10 cellular contexts compared by ENCODE assay signal in the genomic region with DNA sequence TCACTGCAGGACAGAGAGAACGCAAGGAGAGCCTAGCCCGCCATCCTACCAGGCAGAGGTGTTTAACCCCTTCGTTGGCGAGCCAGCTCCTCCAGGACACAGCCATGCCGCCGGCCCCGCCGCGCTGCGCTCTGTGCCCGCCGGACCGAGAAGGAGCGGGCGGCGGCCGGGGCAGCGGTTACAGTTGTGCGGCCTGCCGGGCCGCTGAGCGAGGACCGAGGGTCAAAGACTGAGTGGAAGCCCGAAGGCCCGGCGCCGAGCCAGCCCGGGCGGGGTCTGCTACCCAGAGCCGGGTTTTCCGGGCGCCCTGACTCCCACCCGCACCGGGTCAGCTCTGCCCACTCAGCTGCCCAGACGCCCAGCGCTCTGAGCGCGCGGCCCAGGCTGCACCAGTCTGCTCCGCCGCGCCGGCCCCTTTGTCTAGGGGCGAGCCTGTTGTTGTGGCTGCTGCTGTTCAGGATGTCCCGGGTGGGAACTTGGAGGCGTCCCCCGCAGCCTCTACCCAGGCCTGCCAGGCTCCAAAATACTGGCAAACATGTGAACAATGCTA. TPM values are rescaled to one million over a fixed set of nuclear protein-coding genes. Genes with fewer than 3 reads are reported as not detected.
DNase-seq lines count a peak whose midpoint lies in the region; TF ChIP-seq lines count a peak whose summit lies in the region.
"Had no signal": no experiment of that assay in that cellular context is flagged by ENCODE, and none has a peak within 500 bp of the region (broad histone marks: within the 10 kb centered on the region; RNA-seq: fewer than 3 reads in every experiment).

A gene (minus strand): TSS at position 235 of the 550 bp plus-strand sequence. CDS start 129 bp downstream, at position 106.

- H3K9me3 ChIP-seq in prostate gland: no peaks in the 10 kb centered on the region

- intact Hi-C loops in prostate gland (cut with DNase I): no loop called here

- TF ChIP-seq POLR2A in prostate gland (IDR thresholded peaks at IDR 0.05): no peak

- no peaks in the 10 kb centered on the region for H3K36me3 ChIP-seq in prostate gland

- peak within 1 kb of the TSS; percentile 29 to 33 for H3K4me3 ChIP-seq in prostate gland
- H3K4me3 ChIP-seq: GM12878 had no signal

- WGBS in prostate gland: 2% methylated on average over 39 of the region's 47 CpGs

- no peak for TF ChIP-seq CTCF in prostate gland (IDR thresholded peaks at IDR 0.05)

- DNase-seq in EL: peak; percentile 35
- peak; percentile 93 for DNase-seq in astrocyte of the hippocampus (ENCODE audit: low read depth, low spot score)
- DNase-seq in hypothalamus (lab: John Stamatoyannopoulos, UW): peak in 43 of 51 donors; percentile 4 to 69 (median 25)
- no peak for DNase-seq in prostate gland (ENCODE audit: low spot score)
- DNase-seq in stimulated activated CD4-positive, alpha-beta T cell treated with anti-CD3 and anti-CD28 coated beads, Interleukin-2, amount 100 ng/mL, for 48 hours: no peak
- DNase-seq in KG1 (lab: John Stamatoyannopoulos, UW): no peak
- DNase-seq in activated T-cell treated with anti-CD3 and anti-CD28 coated beads, Interleukin-2, amount 50 U/mL, for 48 hours: no peak
- DNase-seq in OCI-M1 (lab: John Stamatoyannopoulos, UW): no peak
- DNase-seq: NCI-H1694 had no signal

- no peaks in the 10 kb centered on the region for H3K27me3 ChIP-seq in prostate gland (replicated peaks; ENCODE audit: insufficient read depth)

- H3K27ac ChIP-seq in prostate gland: peak within 1 kb of the TSS in 1 of 2 donors; percentile 35

- H3K4me1 ChIP-seq in prostate gland (replicated peaks): no peaks in the 10 kb centered on the region

RNA-seq across cellular contexts. Expression of the gene that starts here (rescaled TPM):
- total RNA-seq in prostate gland: 1 to 10 TPM in 1 of 2 donors, under 1 TPM in 1; 0.62 to 1.6 TPM
- total RNA-seq: GM12878 had no signal

Comparison
In these comparisons a context has a peak if more than half of its experiments do, and no peak if none do; other contexts are left out.
1. DNase-seq: peak in EL (single experiment), astrocyte of the hippocampus (single experiment) and hypothalamus (43 of 51); none in prostate gland (single experiment), stimulated activated CD4-positive, alpha-beta T cell treated with anti-CD3 and anti-CD28 coated beads, Interleukin-2, amount 100 ng/mL, for 48 hours (0 of 2), KG1 (single experiment), activated T-cell treated with anti-CD3 and anti-CD28 coated beads, Interleukin-2, amount 50 U/mL, for 48 hours (0 of 2) and OCI-M1 (single experiment).